In genomic region chr11:9575531-9576240, GRCh38 we compare ENCODE assay signal across 8 cellular contexts. TPM values are rescaled to one million over a fixed set of nuclear protein-coding genes. Genes with fewer than 3 reads are reported as not detected.
A peak's percentile ranks its signal among the peaks of the same experiment; 100 is the strongest.
DNase-seq lines count a peak whose midpoint lies in the region; FAIRE-seq and TF ChIP-seq lines count a peak whose summit lies in the region.

No MANE protein-coding gene starts in this region.

- peaks cover 71% of the 10 kb centered on the region for H3K79me2 ChIP-seq in fibroblast of lung (ENCODE audit: control insufficient read depth, insufficient read depth, low read length)

- H2AFZ ChIP-seq in fibroblast of lung (ENCODE audit: low read length), result no peak overlapping the region

- TF ChIP-seq POLR2A in H54 (IDR thresholded peaks at IDR 0.05; ENCODE audit: low read depth, low read length) (no peak), sigmoid colon (IDR thresholded peaks at IDR 0.05) (no peak)

- 4 to 21% methylated on average over 11 of the region's 11 CpGs for WGBS in sigmoid colon, 2 donors

- no peak for DNase-seq in H54 (ENCODE audit: insufficient read length, low spot score)
- no peak for DNase-seq in SJCRH30
- peak in 1 of 2 donors; percentile 48 for DNase-seq in fibroblast of lung (ENCODE audit: low read depth in 2 of 2)
- DNase-seq in sigmoid colon, result no peak
- DNase-seq in T1000 (lab: John Stamatoyannopoulos, UW), result no peak
- no peak for DNase-seq in urothelium cell line (ENCODE audit: low spot score)
- no peak for DNase-seq in NK-92 (lab: John Stamatoyannopoulos, UW; ENCODE audit: unreplicated experiment)
- DNase-seq in germinal center (ENCODE audit: low spot score), result no peak

- peak; percentile 61 for FAIRE-seq in H54 (lab: Jason Lieb, UNC)
- FAIRE-seq in urothelium cell line (lab: Jason Lieb, UNC), result no peak

- H3K4me1 ChIP-seq in SJCRH30 (peaks cover 24% of the 10 kb centered on the region), fibroblast of lung (ENCODE audit: control insufficient read depth, extremely low read depth, insufficient read depth, low read length) (peaks cover 2% of the 10 kb centered on the region), sigmoid colon (peaks cover 0 to 31% (median 20%) of the 10 kb centered on the region in 4 donors)

- H3K4me3 ChIP-seq in SJCRH30 (peak overlapping the region; percentile 79), fibroblast of lung (replicated peaks in 1 of 4; ENCODE audit: control extremely low read depth in 1 of 4, insufficient read depth in 1 of 4, low read depth in 3 of 4, low read length in 4 of 4) (peak overlapping the region; percentile 66 to 78 (median 76)), sigmoid colon (peak overlapping the region; percentile 54 to 87 (median 86))

- TF ChIP-seq CTCF in fibroblast of lung (conservative IDR thresholded peaks at IDR 0.05 in 1 of 2, IDR thresholded peaks at IDR 0.05 in 1 of 2; ENCODE audit: low read depth in 1 of 2, low read length in 2 of 2), result no peak
- TF ChIP-seq CTCF in sigmoid colon (IDR thresholded peaks at IDR 0.05), result no peak

- H3K9me3 ChIP-seq in SJCRH30 (replicated peaks) (no peaks in the 10 kb centered on the region), fibroblast of lung (ENCODE audit: control insufficient read depth, insufficient read depth, low read depth, low read length) (no peaks in the 10 kb centered on the region), sigmoid colon (no peaks in the 10 kb centered on the region)

- H3K27me3 ChIP-seq in SJCRH30 (no peaks in the 10 kb centered on the region), fibroblast of lung (ENCODE audit: control insufficient read depth, insufficient read depth, low read length) (no peaks in the 10 kb centered on the region), sigmoid colon (no peaks in the 10 kb centered on the region)

- peak overlapping the region; percentile 93 for H3K9ac ChIP-seq in fibroblast of lung (ENCODE audit: insufficient read depth, low read length)

- intact Hi-C loops in sigmoid colon (cut with DNase I), result loop anchor here (2.0 kb wide), 2 partner anchors 37 to 115 kb away; partner anchors contain the start of gene ZNF143

- no peaks in the 10 kb centered on the region for H4K20me1 ChIP-seq in fibroblast of lung (ENCODE audit: control insufficient read depth, extremely low read depth, insufficient read depth, low read length)

- TF ChIP-seq EP300 in sigmoid colon (IDR thresholded peaks at IDR 0.05), result no peak

- peak overlapping the region; percentile 84 for H3K4me2 ChIP-seq in fibroblast of lung (ENCODE audit: extremely low read depth, insufficient read depth, low read length)

- H3K27ac ChIP-seq in SJCRH30 (peak overlapping the region; percentile 57), fibroblast of lung (ENCODE audit: insufficient read depth, low read length) (peak overlapping the region; percentile 89), sigmoid colon (peak overlapping the region; percentile 95 to 99 (median 97))

- peaks cover 55% of the 10 kb centered on the region for H3K36me3 ChIP-seq in SJCRH30
- peaks cover 4% of the 10 kb centered on the region for H3K36me3 ChIP-seq in fibroblast of lung (ENCODE audit: control insufficient read depth, insufficient read depth, low read length)
- H3K36me3 ChIP-seq in sigmoid colon, result no peaks in the 10 kb centered on the region

RNA-seq across cellular contexts. Expression of gene WEE1, which starts 2.2 kb away (rescaled TPM):
- total RNA-seq in SJCRH30 (2014; rRNA removed; shearing (Covaris generic)), result 102 and 120 TPM in 2 replicates
- 24.4 and 55.2 TPM in 2 replicates for total RNA-seq in fibroblast of lung
- 47.2 and 77.5 TPM in 2 replicates for polyA plus RNA-seq in fibroblast of lung
- 21.4 and 34.6 TPM in 2 replicates for polyA plus RNA-seq in fibroblast of lung (2012)
- 4.4 and 8.8 TPM in 2 replicates for polyA minus RNA-seq in fibroblast of lung (ENCODE audit: low replicate concordance)
- 10 to 100 TPM; 32.4 to 38.8 (median 35.0) TPM for total RNA-seq in sigmoid colon
- 10 to 100 TPM in 2 of 3 donors, 1 to 10 TPM in 1; 8.4 to 11.1 (median 10.0) TPM for polyA plus RNA-seq in sigmoid colon
